ENCODE assay signal across 6 cellular contexts in the genomic region with DNA sequence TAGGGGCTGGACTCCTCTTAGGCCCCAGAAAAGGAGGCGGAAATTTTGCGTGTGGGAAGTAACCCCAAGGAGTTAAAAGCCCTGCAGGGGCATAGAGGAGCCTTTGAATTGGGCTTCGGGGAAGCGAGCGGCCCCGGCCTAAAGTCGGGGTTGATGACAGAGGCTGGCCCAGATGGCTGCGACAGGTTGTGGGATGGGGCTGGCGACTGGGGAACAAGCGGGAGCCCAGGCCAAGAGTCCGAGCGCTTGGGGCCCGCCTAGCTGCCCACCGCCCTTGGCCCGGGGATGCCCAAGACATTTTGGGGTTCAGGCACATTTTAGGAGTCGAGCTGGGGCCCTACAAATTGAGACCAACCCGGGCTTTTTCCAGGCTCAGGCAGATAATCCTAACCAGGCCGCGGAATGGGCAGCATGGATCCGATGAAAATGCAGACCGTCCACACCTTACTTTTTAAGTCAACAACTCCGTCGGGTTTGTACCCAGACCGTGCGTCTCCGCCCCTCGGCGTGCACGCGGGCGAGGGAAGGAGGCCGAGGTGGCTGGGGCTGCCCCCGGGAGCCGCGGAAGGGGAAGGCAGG. TPM values are rescaled to one million over a fixed set of nuclear protein-coding genes. Genes with fewer than 3 reads are reported as not detected.
DNase-seq lines count a peak whose midpoint lies in the region; ATAC-seq and TF ChIP-seq lines count a peak whose summit lies in the region.

No MANE protein-coding gene starts in this region.

- no peak for TF ChIP-seq POLR2A in lower leg skin (IDR thresholded peaks at IDR 0.05)

- peak overlapping the region; percentile 24 for H3K4me3 ChIP-seq in lower leg skin (ENCODE audit: low read depth, poor library complexity, severe bottlenecking)

- 18 to 29% methylated on average over 30 to 31 of the region's 35 CpGs for WGBS in lower leg skin, 2 donors

- in situ Hi-C loops in G401 (cut with HindIII; ENCODE audit: low sequenced_read_pairs): no loop called here

- H3K27me3 Mint-ChIP-seq in CD14-positive monocyte (ENCODE audit: low read depth in 3 of 3) (peaks cover 39 to 65% (median 51%) of the 10 kb centered on the region in 3 donors), activated B cell treated with CpG ODN at 0.5 μM for 24 hours (peaks cover 18% of the 10 kb centered on the region)

- POLR2A ChIA-PET in activated B cell treated with CpG ODN at 0.5 μM for 24 hours (lab: Charles Lee): interaction anchor here (1.8 to 3.2 kb wide), 5 partner anchors 14 to 31 kb away, joined by 8 to 24 read pairs (median 18); partner anchors contain the start of genes C2orf81, INO80B, MRPL53 and WBP1

- CTCF ChIA-PET in activated B cell treated with CpG ODN at 0.5 μM for 24 hours (lab: Charles Lee): interaction anchor here (1.0 to 1.6 kb wide), 3 partner anchors 13 to 40 kb away, joined by 3 to 6 read pairs (median 5); partner anchors contain the start of genes C2orf81, INO80B and WDR54

- TF ChIP-seq CTCF in CD14-positive monocyte (IDR thresholded peaks at IDR 0.05) (no peak), activated B cell treated with CpG ODN at 0.5 μM for 24 hours (IDR thresholded peaks at IDR 0.05) (no peak), lower leg skin (IDR thresholded peaks at IDR 0.05) (no peak)

- peaks cover 4 to 5% of the 10 kb centered on the region in 2 donors for H3K36me3 Mint-ChIP-seq in CD14-positive monocyte
- H3K36me3 Mint-ChIP-seq in activated B cell treated with CpG ODN at 0.5 μM for 24 hours (ENCODE audit: low read depth): no peaks in the 10 kb centered on the region

- DNase-seq in CD14-positive monocyte (ENCODE audit: low spot score): no peak
- DNase-seq in activated B cell treated with CpG ODN at 0.5 μM for 24 hours: no peak
- DNase-seq in lower leg skin (ENCODE audit: low spot score in 2 of 2): no peak
- DNase-seq in midbrain (lab: John Stamatoyannopoulos, UW): no peak
- DNase-seq in G401 (ENCODE audit: low spot score): no peak

- peak; percentile 9 for ATAC-seq in activated B cell treated with CpG ODN at 0.5 μM for 24 hours (ENCODE audit: low read depth)
- ATAC-seq in GM21381 (IDR thresholded peaks at IDR 0.05; ENCODE audit: unreplicated experiment): no peak

- H3K9me3 Mint-ChIP-seq in CD14-positive monocyte (peaks cover 0 to 9% (median 6%) of the 10 kb centered on the region in 7 donors), activated B cell treated with CpG ODN at 0.5 μM for 24 hours (no peaks in the 10 kb centered on the region)

- no peak overlapping the region for H3K27ac Mint-ChIP-seq in CD14-positive monocyte
- no peak overlapping the region for H3K27ac Mint-ChIP-seq in activated B cell treated with CpG ODN at 0.5 μM for 24 hours

- H3K4me3 Mint-ChIP-seq in CD14-positive monocyte (peak overlapping the region; percentile 69 to 92), activated B cell treated with CpG ODN at 0.5 μM for 24 hours (peak overlapping the region; percentile 74)

- intact Hi-C loops in CD14-positive monocyte (cut with micrococcal nuclease): no loop called here
- intact Hi-C loops in activated B cell treated with CpG ODN at 0.5 μM for 24 hours (cut with micrococcal nuclease): no loop called here
- intact Hi-C loops in lower leg skin (cut with DNase I; ENCODE audit: low total_unique reads): no loop called here

- H3K4me1 Mint-ChIP-seq in CD14-positive monocyte (peaks cover 36% of the 10 kb centered on the region), activated B cell treated with CpG ODN at 0.5 μM for 24 hours (peaks cover 51% of the 10 kb centered on the region)

RNA-seq across cellular contexts. Expression of gene RTKN, which starts 0.5 kb away (rescaled TPM):
- polyA plus RNA-seq in CD14-positive monocyte: not detected
- total RNA-seq in activated B cell treated with CpG ODN at 0.5 μM for 24 hours (8.3 and 11.6 TPM in 2 replicates), lower leg skin (10 to 100 TPM; 44.9 to 71.8 (median 48.3) TPM)
- 46.5 and 56.2 TPM in 2 replicates for total RNA-seq in G401 (2014; rRNA removed; shearing (Covaris generic))

RNA-seq across cellular contexts. Expression of gene INO80B, which starts 13.7 kb away (rescaled TPM):
- polyA plus RNA-seq in CD14-positive monocyte: 1 to 10 TPM; 4.8 TPM
- total RNA-seq in activated B cell treated with CpG ODN at 0.5 μM for 24 hours: 47.9 and 51.3 TPM in 2 replicates
- total RNA-seq in lower leg skin: 10 to 100 TPM; 19.3 to 39.6 (median 31.8) TPM
- 7.8 and 15.7 TPM in 2 replicates for total RNA-seq in G401 (2014; rRNA removed; shearing (Covaris generic))

RNA-seq across cellular contexts. Expression of gene WBP1, which starts 17.0 kb away (rescaled TPM):
- polyA plus RNA-seq in CD14-positive monocyte: 10 to 100 TPM; 23.9 to 31.0 TPM
- total RNA-seq in activated B cell treated with CpG ODN at 0.5 μM for 24 hours (61.4 and 65.3 TPM in 2 replicates), lower leg skin (10 to 100 TPM; 35.9 to 44.9 (median 38.1) TPM)
- 59.6 and 72.2 TPM in 2 replicates for total RNA-seq in G401 (2014; rRNA removed; shearing (Covaris generic))

RNA-seq across cellular contexts. Expression of gene WDR54, which starts 19.7 kb away (rescaled TPM):
- polyA plus RNA-seq in CD14-positive monocyte: 10 to 100 TPM in 1 of 2 donors, 1 to 10 TPM in 1; 7.9 to 11.7 TPM
- total RNA-seq in activated B cell treated with CpG ODN at 0.5 μM for 24 hours (32.3 and 33.5 TPM in 2 replicates), lower leg skin (10 to 100 TPM in 1 of 4 donors, 1 to 10 TPM in 3; 5.5 to 13.3 (median 8.0) TPM)
- 88.5 and 104 TPM in 2 replicates for total RNA-seq in G401 (2014; rRNA removed; shearing (Covaris generic))

RNA-seq across cellular contexts. Expression of gene C2orf81, which starts 19.8 kb away (rescaled TPM):
- 1 to 10 TPM; 1.2 to 1.7 TPM for polyA plus RNA-seq in CD14-positive monocyte
- total RNA-seq in activated B cell treated with CpG ODN at 0.5 μM for 24 hours (3.9 and 5.5 TPM in 2 replicates), lower leg skin (1 to 10 TPM in 3 of 4 donors, under 1 TPM in 1; 0.34 to 2.4 (median 1.2) TPM)
- total RNA-seq in G401 (2014; rRNA removed; shearing (Covaris generic)): 0.95 and 2.8 TPM in 2 replicates
